Comparison of ENCODE assay signal across 8 cellular contexts in the genomic region with DNA sequence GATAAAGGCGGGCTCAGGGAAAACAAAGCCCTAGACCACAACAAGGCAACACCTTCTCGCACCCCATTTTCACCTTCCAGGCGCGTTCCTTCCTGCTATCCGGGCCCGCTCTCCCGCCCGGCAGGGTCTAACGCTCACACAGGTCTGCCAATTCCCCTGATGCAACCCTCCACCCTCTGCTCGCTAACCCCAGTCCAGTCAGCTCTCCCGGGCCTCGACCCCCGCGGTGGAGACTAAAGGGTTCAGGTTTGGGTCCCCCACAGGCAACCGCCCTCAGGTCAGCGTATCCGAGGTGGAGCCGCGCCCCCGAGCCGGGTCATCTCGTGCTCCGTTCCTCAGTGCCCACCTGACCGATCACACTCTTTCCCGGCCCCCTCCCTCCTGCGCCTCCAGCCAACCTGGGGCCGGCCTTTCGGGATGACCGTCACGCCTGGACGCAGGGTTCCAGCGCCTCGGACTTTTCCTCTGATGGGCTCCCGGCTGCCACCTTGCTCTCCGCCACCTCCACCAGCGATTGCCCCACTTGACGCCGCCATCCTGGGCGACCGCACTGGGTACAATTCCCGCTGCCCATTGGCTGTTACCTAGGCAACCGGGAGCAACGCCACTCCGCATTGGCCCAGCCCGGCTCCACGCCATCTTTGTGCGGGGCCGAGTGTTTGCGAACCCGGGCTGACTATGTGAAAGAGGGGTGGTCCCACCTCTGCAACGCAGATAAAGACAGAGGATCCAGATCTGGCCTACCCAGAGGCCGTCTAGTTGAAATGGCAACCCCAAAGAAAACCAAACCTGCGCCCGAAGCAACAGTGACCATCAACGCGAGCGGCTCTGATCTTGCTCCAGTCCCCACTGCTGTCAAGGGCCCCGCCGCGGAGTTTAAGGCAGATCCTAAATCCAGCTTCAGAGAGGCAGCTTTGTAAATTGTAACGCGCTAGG. TPM values are rescaled to one million over a fixed set of nuclear protein-coding genes. Genes with fewer than 3 reads are reported as not detected.
DNase-seq lines count a peak whose midpoint lies in the region; ATAC-seq, FAIRE-seq and TF ChIP-seq lines count a peak whose summit lies in the region.

Gene MORN4 (minus strand): TSS at position 552 of the 936 bp plus-strand sequence. CDS start 13,847 bp downstream, outside the sequence.

- H3K4me3 ChIP-seq in kidney (ENCODE audit: low read length in 2 of 2) = peak within 1 kb of the TSS; percentile 90 to 94

- TF ChIP-seq CTCF in kidney (IDR thresholded peaks at IDR 0.05; ENCODE audit: borderline replicate concordance, extremely low read depth, insufficient read depth) = no peak

- intact Hi-C loops in kidney (cut with DNase I) = no loop called here

- peak; percentile 99 for ATAC-seq in GM18907 (IDR thresholded peaks at IDR 0.05; ENCODE audit: unreplicated experiment)
- peak; percentile 99 for ATAC-seq in HG03135 (IDR thresholded peaks at IDR 0.05; ENCODE audit: unreplicated experiment)

- no peak for FAIRE-seq in kidney (lab: Jason Lieb, UNC)

- H3K36me3 ChIP-seq in kidney (ENCODE audit: control insufficient read depth in 1 of 2, insufficient read depth in 2 of 2, low read length in 2 of 2) = no peaks in the 10 kb centered on the region

- DNase-seq in ACHN (peak; percentile 95), NCI-H345 (lab: John Stamatoyannopoulos, UW) (peak; percentile 94), cerebellum (ENCODE audit: low spot score) (peak; percentile 95), kidney (peak; percentile 98)
- DNase-seq in activated CD4-positive, alpha-beta T cell treated with anti-CD3 and anti-CD28 coated beads for 24 hours (ENCODE audit: low read depth in 2 of 2) = peak; percentile 81 to 84
- DNase-seq in stimulated activated CD4-positive, alpha-beta T cell treated with anti-CD3 and anti-CD28 coated beads, Interleukin-12 subunit alpha, Interleukin-12 subunit beta, amount 100 ng/mL, for 48 hours (ENCODE audit: low read depth in 2 of 3, low spot score in 1 of 3) = peak; percentile 84 to 88 (median 86)

- no peaks in the 10 kb centered on the region for H3K9me3 ChIP-seq in kidney (ENCODE audit: control insufficient read depth in 1 of 2, low read length in 2 of 2)

- H3K9ac ChIP-seq in kidney (ENCODE audit: low read length in 2 of 2) = peak within 1 kb of the TSS; percentile 70 to 80

- H3K27ac ChIP-seq in kidney (ENCODE audit: low read depth in 2 of 2, low read length in 2 of 2) = peak within 1 kb of the TSS; percentile 37 to 71

- in situ Hi-C loops in ACHN (cut with HindIII; ENCODE audit: low pct_ligation_motif_present, low pct_unique_long_range_greater_than_20kb, low sequenced_read_pairs) = no loop called here

- peaks cover 0 to 7% of the 10 kb centered on the region in 2 donors for H3K4me1 ChIP-seq in kidney (ENCODE audit: control insufficient read depth in 1 of 2, insufficient read depth in 1 of 2, low read depth in 1 of 2, low read length in 2 of 2)

RNA-seq across cellular contexts. Expression of gene MORN4, which starts in this region (rescaled TPM):
- 19.6 TPM for total RNA-seq in cerebellum
- total RNA-seq in kidney = 9.1 TPM
- 21.2 TPM for polyA plus RNA-seq in kidney (ENCODE audit: insufficient read depth, low read depth, low replicate concordance)

Comparison
In these comparisons a context has a peak if more than half of its experiments do, and no peak if none do; other contexts are left out.
1. Peak in every context shown above with its lines: DNase-seq, ATAC-seq, H3K4me3 ChIP-seq and H3K27ac ChIP-seq.